Comparison of ENCODE assay signal across 28 cellular contexts in genomic region chr19:56619131-56619530, GRCh38. TPM values are rescaled to one million over a fixed set of nuclear protein-coding genes. Genes with fewer than 3 reads are reported as not detected.
"Had no signal": no experiment of that assay in that cellular context is flagged by ENCODE, and none has a peak within 500 bp of the region (broad histone marks: within the 10 kb centered on the region; RNA-seq: fewer than 3 reads in every experiment).

No MANE protein-coding gene starts in this region.

- H3K4me1 ChIP-seq: neural progenitor cell, parathyroid adenoma, psoas muscle, spleen, suprapubic skin, testis, tibial artery, transverse colon, upper lobe of right lung, uterus had no signal

- H3K9me3 ChIP-seq: testis had no signal

- DNase-seq: natural killer cell; occipital lobe; ovary; psoas muscle; right cardiac atrium; spleen; stimulated activated CD4-positive, alpha-beta T cell treated with anti-CD3 and anti-CD28 coated beads, Interleukin-12 subunit alpha, Interleukin-12 subunit beta, amount 100 ng/mL, for 4 hours; stimulated activated CD4-positive, alpha-beta T cell treated with anti-CD3 and anti-CD28 coated beads, Interleukin-1b, Interleukin-23, amount 100 ng/mL, for 48 hours; stimulated activated CD4-positive, alpha-beta T cell treated with anti-CD3 and anti-CD28 coated beads, Interleukin-4, amount 100 ng/mL, for 1 hour; stimulated activated CD4-positive, alpha-beta T cell treated with anti-CD3 and anti-CD28 coated beads, Interleukin-4, amount 100 ng/mL, for 4 hours; stimulated activated CD8-positive, alpha-beta memory T cell treated with anti-CD3 and anti-CD28 coated beads, Interleukin-4, amount 100 ng/mL, for 48 hours; stimulated activated naive CD4-positive, alpha-beta T cell; stimulated activated naive CD8-positive, alpha-beta T cell treated with anti-CD3 and anti-CD28 coated beads, Interleukin-15, amount 100 ng/mL, for 72 hours; stimulated activated naive CD8-positive, alpha-beta T cell treated with anti-CD3 and anti-CD28 coated beads, Interleukin-15, Interleukin-2, amounts not matched to agents 100 U/mL and 50 U/mL, for 24 hours; substantia nigra; testis; tibial artery; transverse colon; upper lobe of right lung; uterus had no signal

- H3K27ac ChIP-seq: neural progenitor cell, ovary, parathyroid adenoma, psoas muscle, skin epidermis, spleen, suprapubic skin, testis, tibial artery, transverse colon, upper lobe of right lung, uterus had no signal

- ATAC-seq: natural killer cell; psoas muscle; right cardiac atrium; sciatic nerve; stimulated activated memory B cell treated with anti-CD40 and anti-IgM and Interleukin-4, amounts not matched to agents 10 μg/mL and 1 μg/mL and 100 μg/mL, for 72 hours; stimulated activated naive CD8-positive, alpha-beta T cell treated with anti-CD3 and anti-CD28 coated beads, Interleukin-15, amount 100 ng/mL, for 72 hours; stimulated activated naive CD8-positive, alpha-beta T cell treated with anti-CD3 and anti-CD28 coated beads, Interleukin-15, Interleukin-2, amounts not matched to agents 100 U/mL and 50 U/mL, for 24 hours; upper lobe of right lung had no signal

- H3K4me3 ChIP-seq: neural progenitor cell, ovary, psoas muscle, skin epidermis, smooth muscle cell, spleen, suprapubic skin, testis, tibial artery, transverse colon, upper lobe of right lung, uterus had no signal

- H3K36me3 ChIP-seq: uterus had no signal

RNA-seq across cellular contexts. Expression of gene SMIM17, which starts 23.8 kb away (rescaled TPM):
- total RNA-seq: osteoblast, psoas muscle, transverse colon, upper lobe of right lung had no signal

RNA-seq across cellular contexts. Expression of gene ZNF835, which starts 52.4 kb away (rescaled TPM):
- total RNA-seq: smooth muscle cell had no signal
